8 cellular contexts compared by ENCODE assay signal in genomic region chr16:62225675-62226074, GRCh38.
DNase-seq lines count a peak whose midpoint lies in the region; ATAC-seq and TF ChIP-seq lines count a peak whose summit lies in the region.

No MANE protein-coding gene starts in this region.

- H3K9me3 ChIP-seq in right lobe of liver = no peaks in the 10 kb centered on the region
- H3K9me3 ChIP-seq in upper lobe of right lung = no peaks in the 10 kb centered on the region

- POLR2A ChIA-PET in AG04449 (lab: Yijun Ruan, JAX) = no interaction called here

- no peaks in the 10 kb centered on the region for H3K4me1 ChIP-seq in right lobe of liver
- no peaks in the 10 kb centered on the region for H3K4me1 ChIP-seq in upper lobe of right lung

- TF ChIP-seq CTCF in AG04449 (IDR thresholded peaks at IDR 0.05; ENCODE audit: insufficient read depth, low read length, missing control alignments) (peak; percentile 2), brain microvascular endothelial cell (IDR thresholded peaks at IDR 0.05; ENCODE audit: low read depth, low read length, missing control alignments) (peak; percentile 35), right lobe of liver (IDR thresholded peaks at IDR 0.05) (peak; percentile 53 to 61 (median 58)), upper lobe of right lung (IDR thresholded peaks at IDR 0.05) (peak; percentile 38)

- 11% methylated on average over 7 of the region's 7 CpGs for WGBS in right lobe of liver (ENCODE audit: insufficient coverage, low coverage, low lambda C conversion rate, missing lambda C conversion rate)

- no peak overlapping the region for H3K4me3 ChIP-seq in AG04449 (ENCODE audit: low read depth, low read length)
- H3K4me3 ChIP-seq in brain microvascular endothelial cell (ENCODE audit: low read depth, low read length) = no peak overlapping the region
- H3K4me3 ChIP-seq in right lobe of liver = no peak overlapping the region
- no peak overlapping the region for H3K4me3 ChIP-seq in upper lobe of right lung

- DNase-seq in AG04449 (ENCODE audit: low read depth, low spot score) = no peak
- peak; percentile 47 for DNase-seq in NOMO-1 treated with DMSO at 0.1 percent for 48 hours (lab: John Stamatoyannopoulos, UW; ENCODE audit: unreplicated experiment)
- DNase-seq in brain microvascular endothelial cell = peak; percentile 7
- peak; percentile 79 to 84 (median 83) for DNase-seq in right lobe of liver
- peak; percentile 85 for DNase-seq in upper lobe of right lung
- no peak for DNase-seq in activated gamma-delta T cell (lab: John Stamatoyannopoulos, UW)

- CTCF ChIA-PET in AG04449 (lab: Yijun Ruan, JAX) = no interaction called here

- H3K27me3 ChIP-seq in brain microvascular endothelial cell (replicated peaks) (no peaks in the 10 kb centered on the region), right lobe of liver (no peaks in the 10 kb centered on the region), upper lobe of right lung (no peaks in the 10 kb centered on the region)

- intact Hi-C loops in right lobe of liver (cut with DNase I) = no loop called here
- intact Hi-C loops in upper lobe of right lung (cut with DNase I) = no loop called here

- no peak for TF ChIP-seq POLR2A in right lobe of liver (IDR thresholded peaks at IDR 0.05)

- H3K27ac ChIP-seq in brain microvascular endothelial cell (no peak overlapping the region), right lobe of liver (no peak overlapping the region), upper lobe of right lung (no peak overlapping the region)

- in situ Hi-C loops in brain microvascular endothelial cell (cut with HindIII; ENCODE audit: low pct_ligation_motif_present, low sequenced_read_pairs) = no loop called here

- H3K36me3 ChIP-seq in brain microvascular endothelial cell (replicated peaks) (no peaks in the 10 kb centered on the region), right lobe of liver (no peaks in the 10 kb centered on the region), upper lobe of right lung (no peaks in the 10 kb centered on the region)

- ATAC-seq in GM19035 (IDR thresholded peaks at IDR 0.05; ENCODE audit: unreplicated experiment) (peak; percentile 75), HG03457 (IDR thresholded peaks at IDR 0.05; ENCODE audit: unreplicated experiment) (peak; percentile 96), right lobe of liver (peak; percentile 97 to 100 (median 99)), upper lobe of right lung (peak; percentile 96)

Comparison
In these comparisons a context has a peak if more than half of its experiments do, and no peak if none do; other contexts are left out.
1. DNase-seq: peak in NOMO-1 treated with DMSO at 0.1 percent for 48 hours (single experiment), brain microvascular endothelial cell (single experiment), right lobe of liver (3 of 3) and upper lobe of right lung (single experiment); none in AG04449 (single experiment) and activated gamma-delta T cell (single experiment).
2. CTCF ChIP-seq: peak in every context shown above with its lines; median percentile 58 in right lobe of liver; 38 in upper lobe of right lung; 35 in brain microvascular endothelial cell; 2 in AG04449.
3. Peak in every context shown above with its lines, with median percentiles within 50 percentile points of each other: ATAC-seq.